Comparison of ENCODE assay signal across 27 cellular contexts in the genomic region with DNA sequence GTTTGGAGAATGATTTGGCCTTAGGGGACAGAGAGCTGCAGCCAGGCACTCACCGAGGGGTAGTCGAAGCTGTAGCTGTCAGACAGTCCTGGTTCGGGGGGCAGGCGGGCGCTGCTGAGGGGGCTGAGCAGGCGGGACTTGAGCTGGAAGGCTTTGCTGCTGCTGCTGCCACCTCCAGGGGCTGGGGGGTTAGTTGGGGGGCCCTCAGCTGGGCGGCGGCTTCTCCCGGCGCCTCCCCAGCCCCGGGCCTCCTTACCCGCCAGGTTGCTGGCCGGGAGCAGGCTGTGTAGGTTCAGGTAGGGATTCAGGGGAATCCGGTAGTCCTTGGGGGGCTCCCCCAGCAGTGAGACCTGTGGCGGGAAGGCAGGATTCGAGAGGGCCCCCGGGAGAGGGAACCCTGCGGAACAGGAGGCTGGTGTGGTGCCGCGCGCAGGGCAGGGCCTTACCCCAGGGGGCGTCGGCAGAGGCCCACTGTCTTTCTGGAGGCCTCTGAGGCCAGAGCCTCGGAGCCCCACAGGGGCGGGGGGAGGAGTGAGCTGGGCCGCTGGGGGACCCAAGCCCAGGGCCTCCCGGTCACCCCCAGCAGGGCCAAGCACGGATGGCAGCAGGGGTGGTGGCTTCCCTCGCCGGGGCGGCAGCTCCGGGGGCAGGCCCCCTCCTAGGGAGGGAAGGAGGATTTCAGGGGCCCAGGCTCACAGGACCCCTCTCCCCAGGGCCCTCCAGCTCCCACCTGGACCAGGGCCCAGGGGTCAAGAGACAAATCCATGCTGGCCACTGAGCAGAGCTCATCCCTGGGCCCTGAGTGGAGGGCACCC. TPM values are rescaled to one million over a fixed set of nuclear protein-coding genes. Genes with fewer than 3 reads are reported as not detected.
A peak's percentile ranks its signal among the peaks of the same experiment; 100 is the strongest.
DNase-seq lines count a peak whose midpoint lies in the region; FAIRE-seq and TF ChIP-seq lines count a peak whose summit lies in the region.
"Had no signal": no experiment of that assay in that cellular context is flagged by ENCODE, and none has a peak within 500 bp of the region (broad histone marks: within the 10 kb centered on the region; RNA-seq: fewer than 3 reads in every experiment).

No MANE protein-coding gene starts in this region.

- H3K79me2 ChIP-seq in mesendoderm (ENCODE audit: control insufficient read depth, insufficient read depth, low read length): no peaks in the 10 kb centered on the region

- no peak overlapping the region for H3K23ac ChIP-seq in mesendoderm (ENCODE audit: low read length)

- TF ChIP-seq CTCF in HEK293 (tag by site-specific recombination; IDR thresholded peaks at IDR 0.05): no peak

- H3K4me2 ChIP-seq in BLaER1: no peak overlapping the region
- H3K4me2 ChIP-seq in mesendoderm (ENCODE audit: low read length): no peak overlapping the region
- H3K4me2 ChIP-seq: A549 had no signal

- H3K79me1 ChIP-seq in mesendoderm (ENCODE audit: low read length): no peaks in the 10 kb centered on the region

- H3K56ac ChIP-seq in mesendoderm (ENCODE audit: low read length): no peak overlapping the region

- peaks cover 84% of the 10 kb centered on the region for H3K36me3 ChIP-seq in BLaER1
- peaks cover 32 to 90% of the 10 kb centered on the region in 2 experiments; a peak in 2 of 3 replicates for H3K36me3 ChIP-seq in HEK293 (ENCODE audit: control insufficient read depth in 2 of 2, insufficient read depth in 1 of 2, low read length in 2 of 2)
- H3K36me3 ChIP-seq in small intestine (ENCODE audit: control insufficient read depth in 2 of 2, insufficient read depth in 2 of 2, low read length in 2 of 2): peaks cover 12 to 22% of the 10 kb centered on the region in 2 donors
- H3K36me3 ChIP-seq in mesendoderm (ENCODE audit: control insufficient read depth, insufficient read depth, low read length): peaks cover 13% of the 10 kb centered on the region

- no peak overlapping the region for H2AK5ac ChIP-seq in mesendoderm (ENCODE audit: low read length)

- H2BK120ac ChIP-seq in mesendoderm (ENCODE audit: low read depth, low read length): no peak overlapping the region

- H4K20me1 ChIP-seq in BLaER1: peaks cover 53% of the 10 kb centered on the region

- no peak overlapping the region for H3K18ac ChIP-seq in mesendoderm (ENCODE audit: low read length)

- H2BK5ac ChIP-seq in mesendoderm (ENCODE audit: low read length): no peak overlapping the region

- no peak overlapping the region for H4K5ac ChIP-seq in mesendoderm (ENCODE audit: low read length)

- H3K4ac ChIP-seq in mesendoderm (ENCODE audit: low read depth, low read length): no peak overlapping the region

- POLR2A ChIA-PET in HEK293 (lab: Yijun Ruan, JAX): interaction anchor here (1.0 to 1.8 kb wide), 3 partner anchors 9 to 41 kb away, joined by 3 to 6 read pairs (median 5); partner anchors contain the start of gene RAVER1

- WGBS in small intestine, 3 donors: 89 to 94% (median 94%) methylated on average over 27 to 32 of the region's 32 CpGs
- WGBS in mesendoderm (ENCODE audit: extremely low coverage, insufficient coverage, low lambda C conversion rate): no CpG with 5 or more reads among the region's 32 CpGs

- CTCF ChIA-PET in HEK293 (lab: Yijun Ruan, JAX): interaction anchor here (1.0 kb wide), 1 partner anchor 29 kb away, joined by 5 read pairs; no protein-coding TSS in a partner anchor

- peaks cover 58% of the 10 kb centered on the region for H3K4me1 ChIP-seq in BLaER1
- H3K4me1 ChIP-seq in HEK293 (ENCODE audit: control insufficient read depth, insufficient read depth, low read length): peaks cover 3% of the 10 kb centered on the region; the same call in 1 of the 2 replicates
- H3K4me1 ChIP-seq in small intestine (ENCODE audit: control insufficient read depth in 2 of 2, insufficient read depth in 1 of 2, low read depth in 1 of 2, low read length in 1 of 2): peaks cover 0 to 6% of the 10 kb centered on the region in 2 donors
- no peaks in the 10 kb centered on the region for H3K4me1 ChIP-seq in mesendoderm (ENCODE audit: control insufficient read depth, low read depth, low read length)

- H3K9ac ChIP-seq in BLaER1: no peak overlapping the region
- no peak overlapping the region for H3K9ac ChIP-seq in mesendoderm (ENCODE audit: low read length)

- H3K4me3 ChIP-seq in BLaER1 (no peak overlapping the region), HEK293 (ENCODE audit: low read depth, low read length) (no peak overlapping the region), small intestine (ENCODE audit: low read depth in 1 of 2, low read length in 2 of 2) (no peak overlapping the region), mesendoderm (ENCODE audit: low read length) (no peak overlapping the region)
- H3K4me3 ChIP-seq: A549 had no signal

- FAIRE-seq in small intestine (lab: Jason Lieb, UNC): no peak
- FAIRE-seq: A549, GM19239, H54 had no signal

- peak; percentile 44 for DNase-seq in islet precursor cell
- DNase-seq in small intestine: no peak
- DNase-seq in mesendoderm: no peak
- no peak for DNase-seq in middle frontal gyrus (ENCODE audit: extremely low spot score, low spot score)
- no peak for DNase-seq in activated CD4-positive, alpha-beta T cell treated with anti-CD3 and anti-CD28 coated beads, Interleukin-2, amount 50 U/mL, for 4 hours
- DNase-seq: Caco-2; CD8-positive, alpha-beta T cell; DMS 273 treated with DMSO at 0.1 percent for 48 hours; DMS79 treated with DMSO at 0.1 percent for 48 hours; GF-D8; KBM-7; MV-4-11; NCI-H1105; NCI-H1436 treated with DMSO at 0.1 percent for 48 hours; NCI-H1930; NCI-H446 treated with DMSO at 0.1 percent for 48 hours; NCI-H526; NCI-H82; NK-92 treated with Interleukin-12 subunit alpha and Interleukin-12 subunit beta, amount 100 ng/mL, for 24 hours; PC-3; Right ventricle myocardium superior had no signal

- no peak overlapping the region for H4K8ac ChIP-seq in mesendoderm (ENCODE audit: low read depth, low read length)

- no peaks in the 10 kb centered on the region for H3K27me3 ChIP-seq in BLaER1
- no peaks in the 10 kb centered on the region for H3K27me3 ChIP-seq in small intestine (ENCODE audit: control insufficient read depth in 2 of 2, insufficient read depth in 2 of 2, low read length in 2 of 2)
- no peaks in the 10 kb centered on the region for H3K27me3 ChIP-seq in mesendoderm (ENCODE audit: insufficient read depth, low read length, poor library complexity)

- H3K27ac ChIP-seq in BLaER1 (peak overlapping the region; percentile 62), HEK293 (ENCODE audit: extremely low read depth, low read depth, low read length) (no peak overlapping the region), small intestine (ENCODE audit: low read depth in 1 of 2, low read length in 1 of 2) (peak overlapping the region; percentile 72 to 86), mesendoderm (ENCODE audit: low read depth, low read length) (no peak overlapping the region)
- H3K27ac ChIP-seq: A549, C4-2B had no signal

- H3K9me3 ChIP-seq in BLaER1 (no peaks in the 10 kb centered on the region), HEK293 (ENCODE audit: control insufficient read depth, insufficient read depth, low read depth, low read length) (no peaks in the 10 kb centered on the region), small intestine (ENCODE audit: control insufficient read depth, low read depth) (no peaks in the 10 kb centered on the region)
- H3K9me3 ChIP-seq: A549, Caco-2 had no signal

- H2BK15ac ChIP-seq in mesendoderm (replicated peaks; ENCODE audit: low read depth): no peak overlapping the region

TF ChIP-seq in HEK293, 187 proteins besides CTCF, POLR2A, EP300 and RAD21:
- TF ChIP-seq ZSCAN4 (tag by site-specific recombination; IDR thresholded peaks at IDR 0.05) (no peak), ZIC2 (tag by site-specific recombination; IDR thresholded peaks at IDR 0.05) (peak; percentile 24; the same call in 1 of the 2 replicates), GLIS2 (tag by site-specific recombination; IDR thresholded peaks at IDR 0.05) (peak; percentile 65), ZNF335 (tag by site-specific recombination; conservative IDR thresholded peaks at IDR 0.05) (no peak), GLIS1 (tag by site-specific recombination; IDR thresholded peaks at IDR 0.05) (peak; percentile 51; the same call in 1 of the 2 replicates)

RNA-seq across cellular contexts. Expression of gene FDX2, which starts 5.0 kb away (rescaled TPM):
- polyA plus RNA-seq in small intestine: 10 to 100 TPM; 15.1 to 22.9 (median 19.9) TPM
- polyA plus RNA-seq in mesendoderm (2013, experiment 1 of 2): 21.9 TPM
- 20.5 TPM for polyA plus RNA-seq in mesendoderm (2013, experiment 2 of 2)

RNA-seq across cellular contexts. Expression of gene ZGLP1, which starts 11.2 kb away (rescaled TPM):
- 1 to 10 TPM; 6.4 to 9.5 (median 8.9) TPM for polyA plus RNA-seq in small intestine
- 3.0 TPM for polyA plus RNA-seq in mesendoderm (2013, experiment 1 of 2)
- 2.3 TPM for polyA plus RNA-seq in mesendoderm (2013, experiment 2 of 2)

RNA-seq across cellular contexts. Expression of gene RAVER1, which starts 12.5 kb away (rescaled TPM):
- polyA plus RNA-seq in small intestine: 10 to 100 TPM; 14.1 to 27.6 (median 14.5) TPM
- polyA plus RNA-seq in mesendoderm (2013, experiment 1 of 2): 54.4 TPM
- 53.6 TPM for polyA plus RNA-seq in mesendoderm (2013, experiment 2 of 2)

RNA-seq across cellular contexts. Expression of gene ICAM3, which starts 18.6 kb away (rescaled TPM):
- polyA plus RNA-seq in small intestine: 10 to 100 TPM; 11.5 to 23.8 (median 20.6) TPM
- polyA plus RNA-seq in mesendoderm (2013, experiment 1 of 2): 8.1 TPM
- polyA plus RNA-seq in mesendoderm (2013, experiment 2 of 2): 8.7 TPM

RNA-seq across cellular contexts. Expression of gene ICAM5, which starts 31.1 kb away (rescaled TPM):
- polyA plus RNA-seq in small intestine: under 1 TPM in 2 of 3 donors, not detected in 1; 0.52 to 0.54 TPM
- polyA plus RNA-seq in mesendoderm (2013, experiment 1 of 2): 0.15 TPM
- polyA plus RNA-seq in mesendoderm (2013, experiment 2 of 2): 0.15 TPM

Comparison
In these comparisons a context has a peak if more than half of its experiments do, and no peak if none do; other contexts are left out.
1. H3K27ac ChIP-seq: peak in BLaER1 (single experiment) and small intestine (2 of 2); none in HEK293 (single experiment) and mesendoderm (single experiment).